Comparison of ENCODE assay signal across 13 cellular contexts in the genomic region with DNA sequence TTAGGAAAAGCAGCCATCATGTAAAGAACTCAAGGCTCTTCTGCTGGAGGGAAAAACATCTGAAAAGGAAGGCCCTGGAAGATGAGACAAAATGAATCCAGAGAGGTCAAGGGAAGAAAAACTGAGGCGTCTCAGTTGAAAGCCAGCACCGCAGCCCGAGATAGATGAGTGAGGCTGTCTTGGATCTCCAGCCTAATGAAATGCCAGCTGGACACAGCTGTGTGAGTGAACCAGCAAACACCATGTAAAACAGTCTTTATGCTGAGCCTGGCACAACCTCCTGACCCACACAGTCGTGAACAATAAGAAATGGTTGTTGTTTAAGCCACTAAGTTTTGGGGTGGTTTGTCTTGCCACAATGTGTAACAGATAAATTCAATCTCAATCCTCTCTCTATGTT. TPM values are rescaled to one million over a fixed set of nuclear protein-coding genes. Genes with fewer than 3 reads are reported as not detected.
DNase-seq lines count a peak whose midpoint lies in the region; TF ChIP-seq lines count a peak whose summit lies in the region.
"Had no signal": no experiment of that assay in that cellular context is flagged by ENCODE, and none has a peak within 500 bp of the region (broad histone marks: within the 10 kb centered on the region; RNA-seq: fewer than 3 reads in every experiment).

No MANE protein-coding gene starts in this region.

- no peaks in the 10 kb centered on the region for H4K20me1 ChIP-seq in fibroblast of lung (ENCODE audit: control insufficient read depth, extremely low read depth, insufficient read depth, low read length)

- peak; percentile 66 for DNase-seq in MG63
- peak in 1 of 2 donors; percentile 33 for DNase-seq in fibroblast of lung (ENCODE audit: low read depth in 2 of 2)
- peak; percentile 9 for DNase-seq in myocyte (ENCODE audit: low read depth)
- DNase-seq in effector CD4-positive, alpha-beta T cell, result no peak
- no peak for DNase-seq in activated CD4-positive, alpha-beta T cell treated with anti-CD3 and anti-CD28 coated beads for 1 hour
- no peak for DNase-seq in SK-N-DZ (ENCODE audit: low spot score)
- no peak for DNase-seq in stimulated activated naive CD4-positive, alpha-beta T cell treated with Interleukin-2 at 50 U/mL for 16 hours (lab: John Stamatoyannopoulos, UW)
- DNase-seq: CD8-positive, alpha-beta T cell; COR-L47; DND-41; GDM1 had no signal

- no peak overlapping the region for H3K27ac ChIP-seq in fibroblast of lung (ENCODE audit: insufficient read depth, low read length)
- H3K27ac ChIP-seq: C4-2B, HL-60 had no signal

- no peak for TF ChIP-seq CTCF in fibroblast of lung (conservative IDR thresholded peaks at IDR 0.05 in 1 of 2, IDR thresholded peaks at IDR 0.05 in 1 of 2; ENCODE audit: low read depth in 1 of 2, low read length in 2 of 2)

- H3K9ac ChIP-seq in fibroblast of lung (ENCODE audit: insufficient read depth, low read length), result no peak overlapping the region

- H3K9me3 ChIP-seq in MG63 (0 out of 2 replicates have a peak, but pooled peaks cover 2% of the 10 kb centered on the region), fibroblast of lung (ENCODE audit: control insufficient read depth, insufficient read depth, low read depth, low read length) (no peaks in the 10 kb centered on the region)

- H3K4me1 ChIP-seq in fibroblast of lung (ENCODE audit: control insufficient read depth, extremely low read depth, insufficient read depth, low read length), result no peaks in the 10 kb centered on the region

- H3K4me3 ChIP-seq in MG63, result no peak overlapping the region
- no peak overlapping the region for H3K4me3 ChIP-seq in fibroblast of lung (replicated peaks in 1 of 4; ENCODE audit: control extremely low read depth in 1 of 4, insufficient read depth in 1 of 4, low read depth in 3 of 4, low read length in 4 of 4)

- no peak overlapping the region for H3K4me2 ChIP-seq in fibroblast of lung (ENCODE audit: extremely low read depth, insufficient read depth, low read length)

- no peaks in the 10 kb centered on the region for H3K79me2 ChIP-seq in fibroblast of lung (ENCODE audit: control insufficient read depth, insufficient read depth, low read length)

- H2AFZ ChIP-seq in fibroblast of lung (ENCODE audit: low read length), result peak overlapping the region; percentile 18

- H3K36me3 ChIP-seq in MG63, result no peaks in the 10 kb centered on the region
- H3K36me3 ChIP-seq in fibroblast of lung (ENCODE audit: control insufficient read depth, insufficient read depth, low read length), result no peaks in the 10 kb centered on the region

- H3K27me3 ChIP-seq in MG63, result no peaks in the 10 kb centered on the region
- H3K27me3 ChIP-seq in fibroblast of lung (ENCODE audit: control insufficient read depth, insufficient read depth, low read length), result no peaks in the 10 kb centered on the region

RNA-seq across cellular contexts. Expression of gene RASL11B, which starts 48.6 kb away (rescaled TPM):
- total RNA-seq in MG63 (2014; rRNA removed; shearing (Covaris generic); ENCODE audit: low replicate concordance), result 1.2 TPM in 1 of 2 replicates, not detected in the other
- total RNA-seq in fibroblast of lung (0.26 and 2.1 TPM in 2 replicates), myocyte (0.08 and 0.57 TPM in 2 replicates)
- polyA plus RNA-seq in fibroblast of lung, result 2.3 and 15.2 TPM in 2 replicates
- polyA plus RNA-seq in fibroblast of lung (2012), result 1.6 and 9.0 TPM in 2 replicates
- 1.6 and 5.9 TPM in 2 replicates for polyA minus RNA-seq in fibroblast of lung (ENCODE audit: low replicate concordance)
- 0.18 TPM for polyA plus RNA-seq in myocyte (2012)
- 5.2 and 7.1 TPM in 2 replicates for polyA plus RNA-seq in SK-N-DZ (2014; cell fraction: cytosol; rRNA removed)
- 6.7 and 6.9 TPM in 2 replicates for polyA plus RNA-seq in SK-N-DZ (2014; cell fraction: nucleus; rRNA removed)

Comparison
In these comparisons a context has a peak if more than half of its experiments do, and no peak if none do; other contexts are left out.
1. DNase-seq: peak in MG63 (single experiment) and myocyte (single experiment); none in effector CD4-positive, alpha-beta T cell (single experiment), activated CD4-positive, alpha-beta T cell treated with anti-CD3 and anti-CD28 coated beads for 1 hour (single experiment), SK-N-DZ (single experiment) and stimulated activated naive CD4-positive, alpha-beta T cell treated with Interleukin-2 at 50 U/mL for 16 hours (single experiment).